Comparison of ENCODE assay signal across 1 cellular context in genomic region chr4:118848242-118848641, GRCh38.
TF ChIP-seq lines count a peak whose summit lies in the region.

No MANE protein-coding gene starts in this region.

TF ChIP-seq in WTC11, 78 proteins besides CTCF, POLR2A, EP300 and RAD21:
- TF ChIP-seq EMX1 (CRISPR knock-in tag; IDR thresholded peaks at IDR 0.05) (no peak), ZNF121 (CRISPR knock-in tag; IDR thresholded peaks at IDR 0.05) (peak; percentile 92), TEAD4 (CRISPR knock-in tag; IDR thresholded peaks at IDR 0.05) (no peak), NR2C2 (CRISPR knock-in tag; IDR thresholded peaks at IDR 0.05) (no peak), E2F1 (CRISPR knock-in tag; IDR thresholded peaks at IDR 0.05) (no peak)
